ENCODE assay signal across 19 cellular contexts in genomic region chr14:99969673-99970322, GRCh38.
DNase-seq lines count a peak whose midpoint lies in the region; ATAC-seq, FAIRE-seq and TF ChIP-seq lines count a peak whose summit lies in the region.
"Had no signal": no experiment of that assay in that cellular context is flagged by ENCODE, and none has a peak within 500 bp of the region (broad histone marks: within the 10 kb centered on the region; RNA-seq: fewer than 3 reads in every experiment).

No MANE protein-coding gene starts in this region.

- TF ChIP-seq CTCF in HepG2 (CRISPR knock-in tag; IDR thresholded peaks at IDR 0.05) (no peak), right lobe of liver (IDR thresholded peaks at IDR 0.05) (no peak), VCaP (conservative IDR thresholded peaks at IDR 0.05) (no peak), type B pancreatic cell (conservative IDR thresholded peaks at IDR 0.05) (no peak), GM20000 (IDR thresholded peaks at IDR 0.05; ENCODE audit: extremely low read depth, missing control alignments) (no peak)

- TF ChIP-seq EP300 in HepG2 (IDR thresholded peaks at IDR 0.05; ENCODE audit: low read depth in 2 of 2, low read length in 2 of 2) (no peak), HepG2 (CRISPR knock-in tag; IDR thresholded peaks at IDR 0.05; ENCODE audit: borderline replicate concordance) (no peak)

- H3K27ac ChIP-seq in HepG2 (ENCODE audit: extremely low read length, insufficient read depth, low read length) (no peak overlapping the region), right lobe of liver (no peak overlapping the region), VCaP (peak overlapping the region; percentile 10; the same call in 1 of the 2 replicates)
- H3K27ac ChIP-seq: BLaER1, tibial nerve had no signal

- peaks cover 61% of the 10 kb centered on the region for H3K4me1 ChIP-seq in HepG2 (ENCODE audit: insufficient read depth, low read length)
- H3K4me1 ChIP-seq in right lobe of liver, result peaks cover 0 to 35% (median 8%) of the 10 kb centered on the region in 4 donors

- no peaks in the 10 kb centered on the region for H3K9me3 ChIP-seq in HepG2 (ENCODE audit: low read length)
- H3K9me3 ChIP-seq in right lobe of liver, result no peaks in the 10 kb centered on the region

- H3K27ac Mint-ChIP-seq in immature natural killer cell, result peak overlapping the region in 2 of 6 donors; percentile 26 to 34
- peak overlapping the region; percentile 8 for H3K27ac Mint-ChIP-seq in type B pancreatic cell
- H3K27ac Mint-ChIP-seq: dendritic cell treated with granulocyte-macrophage colony-stimulating factor and Interleukin-4, amounts not matched to agents 40 ng/mL and 50 ng/mL, for 4 days; H9 had no signal

- H3K9ac ChIP-seq in HepG2 (ENCODE audit: insufficient read depth, low read depth, low read length), result no peak overlapping the region
- H3K9ac ChIP-seq: BLaER1 had no signal

- no TSS peak for BruUV-seq in HepG2 (replicated peaks; lab: Mats Ljungman, UMichigan)

- H2AFZ ChIP-seq in HepG2 (ENCODE audit: low read length), result no peak overlapping the region

- H3K36me3 Mint-ChIP-seq in immature natural killer cell (no peaks in the 10 kb centered on the region), type B pancreatic cell (no peaks in the 10 kb centered on the region)

- ATAC-seq in HepG2, result no peak
- no peak for ATAC-seq in right lobe of liver

- peak overlapping the region; percentile 67 to 84 (median 76) for H3K4me3 Mint-ChIP-seq in immature natural killer cell
- H3K4me3 Mint-ChIP-seq in type B pancreatic cell, result peak overlapping the region; percentile 71
- H3K4me3 Mint-ChIP-seq: dendritic cell treated with granulocyte-macrophage colony-stimulating factor and Interleukin-4, amounts not matched to agents 40 ng/mL and 50 ng/mL, for 4 days had no signal

- H3K36me3 ChIP-seq in HepG2 (replicated peaks in 1 of 2; ENCODE audit: control insufficient read depth in 1 of 2, insufficient read depth in 2 of 2, low read length in 2 of 2) (no peaks in the 10 kb centered on the region), right lobe of liver (no peaks in the 10 kb centered on the region)
- H3K36me3 ChIP-seq: tibial nerve had no signal

- POLR2A ChIA-PET in HepG2 (lab: Yijun Ruan, JAX), result no interaction called here

- no peak overlapping the region for H3K4me2 ChIP-seq in HepG2 (ENCODE audit: low read depth, low read length)

- no peak for TF ChIP-seq POLR2A in HepG2 (IDR thresholded peaks at IDR 0.05; ENCODE audit: insufficient read depth in 1 of 2, low read depth in 2 of 2, low read length in 2 of 2)
- TF ChIP-seq POLR2A in right lobe of liver (IDR thresholded peaks at IDR 0.05), result no peak

- no peaks in the 10 kb centered on the region for H3K9me3 Mint-ChIP-seq in immature natural killer cell
- H3K9me3 Mint-ChIP-seq in type B pancreatic cell, result no peaks in the 10 kb centered on the region
- H3K9me3 Mint-ChIP-seq: dendritic cell treated with granulocyte-macrophage colony-stimulating factor and Interleukin-4, amounts not matched to agents 40 ng/mL and 50 ng/mL, for 4 days had no signal

- DNase-seq in HepG2 (ENCODE audit: low spot score) (no peak), right lobe of liver (no peak), immature natural killer cell (no peak), type B pancreatic cell (ENCODE audit: extremely low spot score, unreplicated experiment) (no peak), GM20000 (ENCODE audit: low spot score) (no peak)
- DNase-seq in activated effector memory CD4-positive, alpha-beta T cell treated with Interleukin-2 at 50 U/mL for 16 hours, result no peak
- DNase-seq: activated effector memory CD4-positive, alpha-beta T cell treated with anti-CD3 and anti-CD28 coated beads, Interleukin-2, amount 50 U/mL, for 16 hours; DMS79 treated with DMSO at 0.1 percent for 48 hours; H9; NCI-H1694 treated with DMSO at 0.1 percent for 48 hours; NCI-H510A treated with DMSO at 0.1 percent for 48 hours; Right ventricle myocardium superior; small intestine; stimulated activated CD4-positive, alpha-beta T cell treated with anti-CD3 and anti-CD28 coated beads, Interleukin-4, amount 100 ng/mL, for 4 hours; T-helper 9 cell had no signal

- H3K79me2 ChIP-seq in HepG2 (ENCODE audit: insufficient read depth, low read length), result peaks cover 22% of the 10 kb centered on the region

- H3K27me3 ChIP-seq in HepG2 (ENCODE audit: control insufficient read depth in 1 of 2, insufficient read depth in 2 of 2, low read length in 2 of 2) (peaks cover 0 to 40% of the 10 kb centered on the region in 2 experiments; a peak in 4 of 5 replicates), right lobe of liver (no peaks in the 10 kb centered on the region)
- H3K27me3 ChIP-seq: BLaER1, tibial nerve had no signal

- H3K4me3 ChIP-seq in HepG2 (replicated peaks in 1 of 3; ENCODE audit: insufficient read depth in 1 of 3, low read depth in 2 of 3, low read length in 3 of 3) (no peak overlapping the region), right lobe of liver (no peak overlapping the region)
- H3K4me3 ChIP-seq: BLaER1, tibial nerve had no signal

- H3K27me3 Mint-ChIP-seq in immature natural killer cell (ENCODE audit: low read depth in 3 of 3) (peaks cover 6 to 18% (median 13%) of the 10 kb centered on the region in 3 donors), type B pancreatic cell (peaks cover 12% of the 10 kb centered on the region)

- WGBS in HepG2 (ENCODE audit: low lambda C conversion rate), result 50% methylated on average over 6 of the region's 6 CpGs
- 73% methylated on average over 4 of the region's 6 CpGs for WGBS in right lobe of liver (ENCODE audit: insufficient coverage, low coverage, low lambda C conversion rate, missing lambda C conversion rate)

- CTCF ChIA-PET in HepG2 (lab: Yijun Ruan, JAX; ENCODE audit: low intra/inter-chr PET ratio, low total read pairs), result no interaction called here

- FAIRE-seq in HepG2 (lab: Jason Lieb, UNC), result no peak
- FAIRE-seq: small intestine had no signal

- in situ Hi-C loops in HepG2 (cut with HindIII; ENCODE audit: extremely low pct_ligation_motif_present, low pct_unique_long_range_greater_than_20kb), result no loop called here

- H3K4me1 Mint-ChIP-seq in immature natural killer cell, result peaks cover 12 to 17% of the 10 kb centered on the region in 2 donors
- H3K4me1 Mint-ChIP-seq in type B pancreatic cell (ENCODE audit: unreplicated experiment), result peaks cover 19% of the 10 kb centered on the region

- intact Hi-C loops in HepG2 (cut with micrococcal nuclease; ENCODE audit: unreplicated experiment), result loop anchor here (5.0 kb wide), 1 partner anchor 712 kb away; no protein-coding TSS in a partner anchor
- intact Hi-C loops in right lobe of liver (cut with DNase I), result no loop called here

- TF ChIP-seq RAD21 in HepG2 (CRISPR knock-in tag; IDR thresholded peaks at IDR 0.05), result no peak

- H4K20me1 ChIP-seq in HepG2 (ENCODE audit: insufficient read depth, low read length), result 0 out of 2 replicates have a peak, but pooled peaks cover 2% of the 10 kb centered on the region

TF ChIP-seq in HepG2, 621 proteins besides CTCF, POLR2A, EP300 and RAD21:
- TF ChIP-seq ATF4 (CRISPR knock-in tag; IDR thresholded peaks at IDR 0.05), result no peak
- peak; percentile 61; the same call in 1 of the 2 replicates for TF ChIP-seq THRA (CRISPR knock-in tag; IDR thresholded peaks at IDR 0.05; ENCODE audit: borderline replicate concordance)
- 0 out of 2 replicates have a peak, but pooled peaks have one; percentile 24 for TF ChIP-seq RXRB (CRISPR knock-in tag; IDR thresholded peaks at IDR 0.05; ENCODE audit: borderline replicate concordance)
